Comparison of ENCODE assay signal across 2 cellular contexts in the genomic region with DNA sequence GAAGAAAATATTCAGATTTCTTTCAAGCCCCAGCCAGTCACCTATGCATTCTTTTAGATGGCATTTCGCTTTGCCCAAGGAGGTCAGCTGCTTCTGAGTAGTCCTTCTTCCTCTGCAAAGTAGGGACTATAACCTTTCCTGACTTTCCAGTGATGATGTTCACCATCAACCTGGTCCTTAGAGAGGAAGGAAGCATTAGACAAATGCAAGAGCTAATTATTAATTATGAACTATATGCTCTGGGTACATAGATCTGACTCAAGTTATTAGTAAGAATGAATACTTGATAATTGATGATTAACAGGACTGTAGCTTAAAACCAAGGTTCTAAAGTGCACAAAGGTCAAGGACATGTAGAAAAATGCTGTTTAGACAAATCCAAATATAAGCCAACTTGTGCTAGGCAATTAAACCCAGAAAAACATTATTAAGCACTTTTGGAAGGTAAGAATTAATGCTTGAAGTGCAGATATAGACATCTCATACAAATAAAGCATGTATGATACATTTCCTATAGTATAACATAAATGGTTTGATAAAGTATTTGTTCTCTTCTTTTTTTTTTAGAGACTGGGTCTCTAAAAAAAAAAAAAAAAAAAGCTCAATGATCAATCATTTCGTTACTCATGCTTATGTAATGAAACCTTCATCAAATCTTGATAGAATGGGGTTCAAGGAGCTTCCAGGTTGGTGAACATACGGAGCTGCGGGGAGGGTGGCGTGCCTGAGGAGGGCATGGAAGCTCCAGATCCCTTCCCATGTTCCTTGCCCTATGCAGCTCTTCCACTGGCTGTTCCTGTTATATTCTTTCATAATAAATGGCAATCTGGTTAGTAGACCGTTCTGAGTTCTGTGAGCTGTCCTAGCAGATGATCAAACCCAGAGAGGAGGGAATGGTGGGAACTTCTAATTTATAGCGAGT.
TF ChIP-seq lines count a peak whose summit lies in the region.

No MANE protein-coding gene starts in this region.

TF ChIP-seq in HCT116, 20 proteins besides CTCF, POLR2A, EP300 and RAD21:
- no peak for TF ChIP-seq ZFX (IDR thresholded peaks at IDR 0.05)
- no peak for TF ChIP-seq FOSL1 (IDR thresholded peaks at IDR 0.05; ENCODE audit: low read depth)
- TF ChIP-seq POLR2AphosphoS5 (IDR thresholded peaks at IDR 0.05; ENCODE audit: low read depth, low read length) = no peak
- no peak for TF ChIP-seq CEBPB (IDR thresholded peaks at IDR 0.05; ENCODE audit: low read depth)
- no peak for TF ChIP-seq SIN3A (IDR thresholded peaks at IDR 0.05; ENCODE audit: low read depth)
- TF ChIP-seq TCF7L2 (IDR thresholded peaks at IDR 0.05; ENCODE audit: borderline replicate concordance, extremely low read depth, insufficient read depth, insufficient read length) = no peak
- no peak for TF ChIP-seq ELF1 (IDR thresholded peaks at IDR 0.05; ENCODE audit: borderline replicate concordance, low read depth)
- no peak for TF ChIP-seq EZH2phosphoT487 (IDR thresholded peaks at IDR 0.05; ENCODE audit: borderline replicate concordance)

TF ChIP-seq in H1, 55 proteins besides CTCF, POLR2A, EP300 and RAD21:
- TF ChIP-seq TAF1 (IDR thresholded peaks at IDR 0.05; ENCODE audit: low read depth, low read length) = no peak
- TF ChIP-seq BACH1 (IDR thresholded peaks at IDR 0.05; ENCODE audit: low read length) = no peak
- TF ChIP-seq CHD1 (IDR thresholded peaks at IDR 0.05; ENCODE audit: low read depth, low read length) = no peak
- TF ChIP-seq KDM5A (IDR thresholded peaks at IDR 0.05; ENCODE audit: low read length) = no peak
- no peak for TF ChIP-seq SAP30 (IDR thresholded peaks at IDR 0.05; ENCODE audit: insufficient read depth, insufficient replicate concordance, low read length)
- TF ChIP-seq CHD2 (IDR thresholded peaks at IDR 0.05; ENCODE audit: low read length) = no peak
- no peak for TF ChIP-seq POU5F1 (IDR thresholded peaks at IDR 0.05; ENCODE audit: low read depth, low read length)
- TF ChIP-seq FOSL1 (IDR thresholded peaks at IDR 0.05; ENCODE audit: insufficient read depth, low read depth, low read length) = no peak
- no peak for TF ChIP-seq RFX5 (IDR thresholded peaks at IDR 0.05; ENCODE audit: borderline replicate concordance, low read depth, low read length)
- TF ChIP-seq HDAC6 (IDR thresholded peaks at IDR 0.05; ENCODE audit: low read depth, low read length) = no peak
- no peak for TF ChIP-seq SIX5 (IDR thresholded peaks at IDR 0.05; ENCODE audit: low read depth, low read length)
- no peak for TF ChIP-seq CEBPB (IDR thresholded peaks at IDR 0.05; ENCODE audit: low read depth, low read length)
- TF ChIP-seq RXRA (IDR thresholded peaks at IDR 0.05; ENCODE audit: insufficient read depth, low read depth, low read length) = no peak
- no peak for TF ChIP-seq KDM4A (IDR thresholded peaks at IDR 0.05; ENCODE audit: low read depth, low read length, severe bottlenecking)
- TF ChIP-seq CHD7 (IDR thresholded peaks at IDR 0.05; ENCODE audit: insufficient replicate concordance, low read length) = no peak
